17 cellular contexts compared by ENCODE assay signal in the genomic region with DNA sequence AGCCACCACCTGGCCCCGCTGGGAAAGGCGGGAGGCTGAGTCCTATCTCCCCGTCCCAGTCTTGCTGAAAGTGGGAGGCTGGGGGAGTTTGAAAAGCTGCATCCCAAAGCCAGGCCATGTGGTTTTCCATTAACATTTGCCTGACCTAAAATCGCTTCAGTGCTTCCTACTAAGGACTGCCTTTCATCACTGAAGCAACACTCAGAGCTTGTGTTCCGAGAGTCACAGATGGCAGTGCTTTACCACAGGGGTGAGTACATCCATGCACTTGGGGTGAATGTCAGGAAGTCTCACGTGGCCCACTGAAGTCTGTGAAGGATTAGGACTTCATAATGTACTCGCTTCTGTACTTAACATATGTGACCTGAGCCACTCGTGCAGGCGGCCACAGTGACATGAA. TPM values are rescaled to one million over a fixed set of nuclear protein-coding genes. Genes with fewer than 3 reads are reported as not detected.
DNase-seq lines count a peak whose midpoint lies in the region; ATAC-seq, FAIRE-seq and TF ChIP-seq lines count a peak whose summit lies in the region.
"Had no signal": no experiment of that assay in that cellular context is flagged by ENCODE, and none has a peak within 500 bp of the region (broad histone marks: within the 10 kb centered on the region; RNA-seq: fewer than 3 reads in every experiment).

No MANE protein-coding gene starts in this region.

- intact Hi-C loops in Panc1 (cut with micrococcal nuclease; ENCODE audit: unreplicated experiment) = no loop called here
- intact Hi-C loops in activated CD4-positive, alpha-beta T cell treated with anti-CD3 and anti-CD28 coated beads for 36 hours (cut with DNase I, micrococcal nuclease) = no loop called here

- H4K8ac ChIP-seq in H1 (ENCODE audit: extremely low read depth, insufficient read depth, low read length) = no peak overlapping the region

- no peak for DNase-seq in Panc1 (ENCODE audit: low read depth, low spot score)
- no peak for DNase-seq in H1 (ENCODE audit: low read depth in 1 of 2, low spot score in 2 of 2)
- DNase-seq in type B pancreatic cell (ENCODE audit: extremely low spot score, unreplicated experiment) = no peak
- no peak for DNase-seq in activated CD4-positive, alpha-beta T cell treated with anti-CD3 and anti-CD28 coated beads for 36 hours
- no peak for DNase-seq in midbrain (lab: John Stamatoyannopoulos, UW)
- DNase-seq: DMS79 treated with DMSO at 0.1 percent for 48 hours, HCEC 1CT, KBM-7, NCI-H1436 treated with DMSO at 0.1 percent for 48 hours, NCI-H2029 treated with DMSO at 0.1 percent for 48 hours, NCI-H524 treated with DMSO at 0.1 percent for 48 hours, Right ventricle myocardium superior had no signal

- H3K27me3 ChIP-seq in Panc1 (ENCODE audit: control insufficient read depth, insufficient read depth, low read length) = no peaks in the 10 kb centered on the region
- no peaks in the 10 kb centered on the region for H3K27me3 ChIP-seq in H1 (replicated peaks in 1 of 4; ENCODE audit: control insufficient read depth in 3 of 4, extremely low read depth in 1 of 4, insufficient read depth in 3 of 4, low read length in 3 of 4)

- peaks cover 19% of the 10 kb centered on the region for H3K36me3 Mint-ChIP-seq in nephron (ENCODE audit: low read depth)
- peaks cover 9% of the 10 kb centered on the region for H3K36me3 Mint-ChIP-seq in type B pancreatic cell
- no peaks in the 10 kb centered on the region for H3K36me3 Mint-ChIP-seq in activated CD4-positive, alpha-beta T cell treated with anti-CD3 and anti-CD28 coated beads for 36 hours (ENCODE audit: low read depth)
- H3K36me3 Mint-ChIP-seq: CD8-positive, alpha-beta T cell had no signal

- POLR2A ChIA-PET in Panc1 (lab: Charles Lee) (no interaction called here), H1 (lab: Charles Lee; ENCODE audit: partially characterized antibody) (interaction anchor here (0.9 kb wide), 1 partner anchor 75 kb away, joined by 3 read pairs; no protein-coding TSS in a partner anchor)
- POLR2A ChIA-PET in activated CD4-positive, alpha-beta T cell treated with anti-CD3 and anti-CD28 coated beads for 36 hours (lab: Charles Lee) = no interaction called here

- H3K14ac ChIP-seq in H1 (ENCODE audit: insufficient read length) = no peak overlapping the region

- peak overlapping the region; percentile 88 for H2BK5ac ChIP-seq in H1 (ENCODE audit: low read depth, low read length)

- H3K27ac Mint-ChIP-seq in nephron (peak overlapping the region in 2 of 3 experiments; percentile 15 to 64), type B pancreatic cell (no peak overlapping the region)
- H3K27ac Mint-ChIP-seq in activated CD4-positive, alpha-beta T cell treated with anti-CD3 and anti-CD28 coated beads for 36 hours = no peak overlapping the region
- H3K27ac Mint-ChIP-seq: B cell; CD8-positive, alpha-beta T cell had no signal

- no peak for TF ChIP-seq POLR2A in H1 (IDR thresholded peaks at IDR 0.05; ENCODE audit: control extremely low read depth in 1 of 2, low read depth in 2 of 2, low read length in 2 of 2)

- H2AFZ ChIP-seq in H1 (ENCODE audit: low read length) = no peak overlapping the region

- H3K27ac ChIP-seq in Panc1 (ENCODE audit: low read length) (peak overlapping the region; percentile 58; the same call in 1 of the 2 replicates), H1 (ENCODE audit: low read depth, low read length) (no peak overlapping the region)
- H3K27ac ChIP-seq: SK-N-MC had no signal

- H3K18ac ChIP-seq in H1 (ENCODE audit: extremely low read depth, low read length) = peak overlapping the region; percentile 32; the same call in 1 of the 2 replicates

- no peak overlapping the region for H3K23ac ChIP-seq in H1 (ENCODE audit: insufficient read length)

- H3K79me1 ChIP-seq in H1 (ENCODE audit: low read depth, low read length) = peaks cover 12% of the 10 kb centered on the region; the same call in 1 of the 2 replicates

- H4K91ac ChIP-seq in H1 (replicated peaks; ENCODE audit: insufficient read length, low read length) = no peak overlapping the region

- H3K4me3 ChIP-seq in Panc1 (ENCODE audit: low read depth in 2 of 2, low read length in 2 of 2) = no peak overlapping the region
- no peak overlapping the region for H3K4me3 ChIP-seq in H1 (ENCODE audit: extremely low read depth in 1 of 4, insufficient read depth in 2 of 4, low read depth in 3 of 4, low read length in 4 of 4)
- H3K4me3 ChIP-seq: SK-N-MC had no signal

- in situ Hi-C loops in Panc1 (cut with HindIII; ENCODE audit: low pct_unique_long_range_greater_than_20kb, low sequenced_read_pairs) = no loop called here

- H3K9me3 ChIP-seq in Panc1 (ENCODE audit: control insufficient read depth, insufficient read depth, low read depth, low read length) (no peaks in the 10 kb centered on the region), H1 (ENCODE audit: insufficient read depth in 2 of 2, low read depth in 1 of 2, low read length in 1 of 2) (no peaks in the 10 kb centered on the region)

- H3K4me1 Mint-ChIP-seq in nephron (peaks cover 30% of the 10 kb centered on the region), type B pancreatic cell (ENCODE audit: unreplicated experiment) (peaks cover 34% of the 10 kb centered on the region)
- no peaks in the 10 kb centered on the region for H3K4me1 Mint-ChIP-seq in activated CD4-positive, alpha-beta T cell treated with anti-CD3 and anti-CD28 coated beads for 36 hours
- H3K4me1 Mint-ChIP-seq: B cell had no signal

- WGBS in H1 (ENCODE audit: extremely low coverage in 1 of 2, insufficient coverage in 1 of 2, insufficient read length in 1 of 2, insufficient replicate concordance in 2 of 2, low coverage in 1 of 2, low lambda C conversion rate in 2 of 2, missing lambda C conversion rate in 1 of 2), 2 experiments = 92% methylated on average over 9 of the region's 9 CpGs; no CpG with 5 or more reads in 1 of the 2 experiments

- H2BK12ac ChIP-seq in H1 (ENCODE audit: low read depth, low read length) = peak overlapping the region; percentile 23; the same call in 1 of the 2 replicates

- TF ChIP-seq CTCF in Panc1 (IDR thresholded peaks at IDR 0.05) (no peak), H1 (IDR thresholded peaks at IDR 0.05; ENCODE audit: control extremely low read depth in 1 of 3, insufficient read depth in 1 of 3, low read depth in 1 of 3, low read length in 3 of 3) (no peak), nephron (IDR thresholded peaks at IDR 0.05; ENCODE audit: unreplicated experiment in 3 of 3) (no peak), type B pancreatic cell (conservative IDR thresholded peaks at IDR 0.05) (no peak)

- no peak overlapping the region for H4K5ac ChIP-seq in H1 (ENCODE audit: insufficient read length, low read depth, low read length)

- H3K4me3 Mint-ChIP-seq in nephron = no peak overlapping the region
- peak overlapping the region; percentile 17 for H3K4me3 Mint-ChIP-seq in type B pancreatic cell
- H3K4me3 Mint-ChIP-seq in activated CD4-positive, alpha-beta T cell treated with anti-CD3 and anti-CD28 coated beads for 36 hours = no peak overlapping the region
- H3K4me3 Mint-ChIP-seq: B cell; CD8-positive, alpha-beta T cell had no signal

- peaks cover 11 to 27% of the 10 kb centered on the region in 2 experiments for H4K20me1 ChIP-seq in H1 (replicated peaks in 1 of 2; ENCODE audit: control insufficient read depth in 1 of 2, insufficient read depth in 2 of 2, low read length in 2 of 2)

- H2AK5ac ChIP-seq in H1 (ENCODE audit: low read depth, low read length) = no peak overlapping the region

- no peak for TF ChIP-seq RAD21 in H1 (IDR thresholded peaks at IDR 0.05 in 1 of 2, conservative IDR thresholded peaks at IDR 0.05 in 1 of 2; ENCODE audit: low read depth in 2 of 2, low read length in 2 of 2)

- peaks cover 0 to 55% of the 10 kb centered on the region in 2 experiments; a peak in 3 of 4 replicates for H3K79me2 ChIP-seq in H1 (ENCODE audit: control insufficient read depth in 1 of 2, insufficient read depth in 2 of 2, low read length in 2 of 2)

- no TSS peak for BruUV-seq in Panc1 (replicated peaks; lab: Mats Ljungman, UMichigan)

- no peaks in the 10 kb centered on the region; the same call in 1 of the 2 replicates for H3K4me1 ChIP-seq in Panc1 (ENCODE audit: control insufficient read depth, insufficient read depth, low read length)
- H3K4me1 ChIP-seq in H1 (replicated peaks in 1 of 4; ENCODE audit: control insufficient read depth in 3 of 4, insufficient read depth in 4 of 4, low read length in 3 of 4) = peaks cover 4 to 14% (median 6%) of the 10 kb centered on the region in 4 experiments; a peak in 6 of 7 replicates

- H3K56ac ChIP-seq in H1 (replicated peaks; ENCODE audit: insufficient read length, low read depth, low read length) = no peak overlapping the region

- no peak overlapping the region for H2BK120ac ChIP-seq in H1 (replicated peaks; ENCODE audit: low read depth, low read length)

- no peak for ATAC-seq in Panc1
- ATAC-seq in activated CD4-positive, alpha-beta T cell treated with anti-CD3 and anti-CD28 coated beads for 36 hours = no peak
- no peak for ATAC-seq in HG03457 (IDR thresholded peaks at IDR 0.05; ENCODE audit: unreplicated experiment)
- ATAC-seq: CD8-positive, alpha-beta T cell had no signal

- H3K27me3 Mint-ChIP-seq in nephron (ENCODE audit: low read depth) = no peaks in the 10 kb centered on the region
- no peaks in the 10 kb centered on the region for H3K27me3 Mint-ChIP-seq in type B pancreatic cell
- H3K27me3 Mint-ChIP-seq in activated CD4-positive, alpha-beta T cell treated with anti-CD3 and anti-CD28 coated beads for 36 hours = no peaks in the 10 kb centered on the region
- H3K27me3 Mint-ChIP-seq: B cell had no signal

- no peak overlapping the region for H2BK15ac ChIP-seq in H1 (ENCODE audit: low read length)

- H3K9me3 Mint-ChIP-seq in nephron (no peaks in the 10 kb centered on the region), type B pancreatic cell (peaks cover 3% of the 10 kb centered on the region)
- no peaks in the 10 kb centered on the region for H3K9me3 Mint-ChIP-seq in activated CD4-positive, alpha-beta T cell treated with anti-CD3 and anti-CD28 coated beads for 36 hours (ENCODE audit: low read depth)

- H2BK20ac ChIP-seq in H1 (ENCODE audit: low read length) = no peak overlapping the region

- FAIRE-seq in H1 (lab: Jason Lieb, UNC) = no peak

- H3K36me3 ChIP-seq in Panc1 (ENCODE audit: control insufficient read depth, insufficient read depth, low read length) (no peaks in the 10 kb centered on the region), H1 (ENCODE audit: control insufficient read depth in 2 of 4, insufficient read depth in 4 of 4, low read length in 3 of 4) (no peaks in the 10 kb centered on the region)

- H3K23me2 ChIP-seq in H1 (ENCODE audit: low read depth, low read length) = no peaks in the 10 kb centered on the region

- H3K4me2 ChIP-seq in H1 (ENCODE audit: insufficient read depth in 1 of 2, low read depth in 2 of 2, low read length in 2 of 2) = no peak overlapping the region

- no peak for TF ChIP-seq EP300 in H1 (IDR thresholded peaks at IDR 0.05; ENCODE audit: borderline replicate concordance in 1 of 2, low read depth in 2 of 2, low read length in 2 of 2)

- H3K9ac ChIP-seq in H1 (replicated peaks in 1 of 4; ENCODE audit: extremely low read depth in 1 of 4, low read depth in 3 of 4, low read length in 3 of 4) = no peak overlapping the region

- no peak overlapping the region for H3K4ac ChIP-seq in H1 (replicated peaks; ENCODE audit: insufficient read length, low read depth, low read length)

- CTCF ChIA-PET in Panc1 (lab: Charles Lee) (no interaction called here), H1 (lab: Charles Lee; ENCODE audit: partially characterized antibody) (interaction anchor here (2.7 kb wide), 1 partner anchor 50 kb away, joined by 7 read pairs; no protein-coding TSS in a partner anchor)
- CTCF ChIA-PET in activated CD4-positive, alpha-beta T cell treated with anti-CD3 and anti-CD28 coated beads for 36 hours (lab: Charles Lee) = no interaction called here

RNA-seq across cellular contexts. Expression of a gene that starts 43.3 kb away (rescaled TPM):
- 2.5 TPM for total RNA-seq in Panc1 (2021; ENCODE audit: unreplicated experiment)
- 4.5 TPM for polyA plus RNA-seq in Panc1 (2012; ENCODE audit: insufficient read length)
- 131 and 141 TPM in 2 replicates for total RNA-seq in H1 (2021; fragmentation: NEBNext Ultra II Directional; extraction: Animal tissue kit (Norgen Biotek cat#: 25700))
- 104 and 204 TPM in 2 replicates for polyA plus RNA-seq in H1 (2011; rRNA removed)
- 80.0 TPM for polyA plus RNA-seq in H1 (2011; cell fraction: cytosol; rRNA removed)
- 206 TPM for polyA plus RNA-seq in H1 (2011; cell fraction: nucleus; rRNA removed)
- 74.0 to 91.4 TPM (median 80.3 TPM) in 4 replicates for polyA plus RNA-seq in H1 (2012, experiment 1 of 2)
- 31.1 TPM for polyA plus RNA-seq in H1 (2012, experiment 2 of 2)
- 208 TPM for polyA plus RNA-seq in H1 (2013, experiment 1 of 2)
- polyA plus RNA-seq in H1 (2013, experiment 2 of 2) = 187 TPM
- 68.1 and 71.5 TPM in 2 replicates for polyA minus RNA-seq in H1 (2011; rRNA and poly(A)+ RNA removed)
- polyA minus RNA-seq in H1 (2011; cell fraction: cytosol; rRNA and poly(A)+ RNA removed) = 54.3 TPM
- polyA minus RNA-seq in H1 (2011; cell fraction: nucleus; rRNA and poly(A)+ RNA removed) = 58.5 TPM
- 58.4 and 150 TPM in 2 replicates for total RNA-seq in type B pancreatic cell (ENCODE audit: low replicate concordance)
- total RNA-seq in activated CD4-positive, alpha-beta T cell treated with anti-CD3 and anti-CD28 coated beads for 36 hours = under 1 TPM; 0.37 to 0.81 TPM

Comparison
In these comparisons a context has a peak if more than half of its experiments do, and no peak if none do; other contexts are left out.
1. H3K27ac Mint-ChIP-seq: peak in nephron (2 of 3); none in type B pancreatic cell (single experiment) and activated CD4-positive, alpha-beta T cell treated with anti-CD3 and anti-CD28 coated beads for 36 hours (single experiment).
2. RNA of a gene that starts 43.3 kb away (total RNA-seq): 58.4 to 150 TPM in type B pancreatic cell and 131 to 141 TPM in H1; 2.5 TPM in Panc1 (single experiment) and 0.37 to 0.81 TPM in activated CD4-positive, alpha-beta T cell treated with anti-CD3 and anti-CD28 coated beads for 36 hours; every median in the first group is over 10 times any median in the second.